In genomic region chr1:201267481-201268229, GRCh38 we compare ENCODE assay signal across 10 cellular contexts. TPM values are rescaled to one million over a fixed set of nuclear protein-coding genes. Genes with fewer than 3 reads are reported as not detected.
DNase-seq lines count a peak whose midpoint lies in the region; ATAC-seq, FAIRE-seq and TF ChIP-seq lines count a peak whose summit lies in the region.
"Had no signal": no experiment of that assay in that cellular context is flagged by ENCODE, and none has a peak within 500 bp of the region (broad histone marks: within the 10 kb centered on the region; RNA-seq: fewer than 3 reads in every experiment).

No MANE protein-coding gene starts in this region.

- no peak overlapping the region for H3K4me3 ChIP-seq in AG04449 (ENCODE audit: low read depth, low read length)
- H3K4me3 ChIP-seq in mammary epithelial cell (replicated peaks in 1 of 3; ENCODE audit: insufficient read depth in 1 of 3, low read depth in 2 of 3, low read length in 3 of 3), result no peak overlapping the region
- no peak overlapping the region for H3K4me3 ChIP-seq in HAP-1

- WGBS in mammary epithelial cell (ENCODE audit: low coverage, missing lambda C conversion rate), result 58% methylated on average over 14 of the region's 14 CpGs

- H3K9me3 ChIP-seq in mammary epithelial cell (replicated peaks; ENCODE audit: insufficient read depth, low read length), result no peaks in the 10 kb centered on the region
- no peaks in the 10 kb centered on the region for H3K9me3 ChIP-seq in HAP-1

- no peaks in the 10 kb centered on the region for H3K79me2 ChIP-seq in mammary epithelial cell (ENCODE audit: insufficient read depth, low read length)

- DNase-seq in AG04449 (ENCODE audit: low read depth, low spot score), result peak; percentile 46
- peak; percentile 42 for DNase-seq in HTR-8/SVneo (ENCODE audit: insufficient read length, low spot score)
- peak; percentile 93 for DNase-seq in mammary epithelial cell
- DNase-seq in kidney glomerular epithelial cell (lab: John Stamatoyannopoulos, UW), result peak; percentile 67
- DNase-seq in NCI-H2081 (lab: John Stamatoyannopoulos, UW), result no peak
- DNase-seq in HAP-1 (ENCODE audit: low spot score in 2 of 2), result no peak

- H3K27ac ChIP-seq in mammary epithelial cell (ENCODE audit: insufficient read depth, low read depth, low read length), result peak overlapping the region; percentile 94

- in situ Hi-C loops in mammary epithelial cell (cut with MboI; ENCODE audit: low sequenced_read_pairs in 2 of 2) (loop anchor here in 1 of 2 donors (10.0 kb wide), 1 partner anchor 97 kb away; no protein-coding TSS in a partner anchor), HAP-1 (cut with MboI; ENCODE audit: low sequenced_read_pairs) (no loop called here)

- peak; percentile 23 for FAIRE-seq in HTR-8/SVneo (lab: Jason Lieb, UNC)

- BruUV-seq in mammary epithelial cell (replicated peaks; lab: Mats Ljungman, UMichigan), result TSS peak; percentile 81

- H3K4me1 ChIP-seq in mammary epithelial cell (ENCODE audit: insufficient read depth, low read length) (peaks cover 42% of the 10 kb centered on the region), HAP-1 (no peaks in the 10 kb centered on the region)

- no peak overlapping the region for H2AFZ ChIP-seq in mammary epithelial cell (ENCODE audit: low read depth, low read length)

- intact Hi-C loops in mammary epithelial cell (cut with micrococcal nuclease), result loop anchor here (1.0 kb wide), 2 partner anchors 8 to 16 kb away; partner anchors contain the start of gene PKP1

- peak overlapping the region; percentile 79 for H3K9ac ChIP-seq in mammary epithelial cell (ENCODE audit: insufficient read depth, low read length)

- CTCF ChIA-PET in AG04449 (lab: Yijun Ruan, JAX) (interaction anchor here (0.7 to 8.2 kb wide), 6 partner anchors 14 to 142 kb away, joined by 3 to 82 read pairs (median 27); no protein-coding TSS in a partner anchor), mammary epithelial cell (lab: Charles Lee; ENCODE audit: low non-redundant PET) (interaction anchor here (0.7 kb wide), 1 partner anchor 1324 kb away, joined by 3 read pairs; no protein-coding TSS in a partner anchor)

- H3K27me3 ChIP-seq in mammary epithelial cell (ENCODE audit: insufficient read depth, low read length) (no peaks in the 10 kb centered on the region), HAP-1 (ENCODE audit: low read depth) (peaks cover 25% of the 10 kb centered on the region)

- POLR2A ChIA-PET in AG04449 (lab: Yijun Ruan, JAX), result no interaction called here

- no peak for ATAC-seq in GM18909 (IDR thresholded peaks at IDR 0.05; ENCODE audit: poor library complexity, unreplicated experiment)
- ATAC-seq in HG03565 (IDR thresholded peaks at IDR 0.05; ENCODE audit: unreplicated experiment), result no peak
- ATAC-seq: CD8-positive, alpha-beta T cell; stimulated activated effector memory CD8-positive, alpha-beta T cell treated with anti-CD3 and anti-CD28 coated beads, Interleukin-12 subunit alpha, Interleukin-12 subunit beta, amount 100 ng/mL, for 72 hours had no signal

- dilution Hi-C loops in mammary epithelial cell (cut with HindIII; ENCODE audit: low sequenced_read_pairs), result loop anchor here (5.0 kb wide), 1 partner anchor 35 kb away; no protein-coding TSS in a partner anchor

- H3K36me3 ChIP-seq in mammary epithelial cell (ENCODE audit: insufficient read depth, low read length), result no peaks in the 10 kb centered on the region
- no peaks in the 10 kb centered on the region for H3K36me3 ChIP-seq in HAP-1 (replicated peaks)

- peak overlapping the region; percentile 66 for H3K4me2 ChIP-seq in mammary epithelial cell (ENCODE audit: insufficient read depth, low read depth, low read length)

- TF ChIP-seq CTCF in AG04449 (IDR thresholded peaks at IDR 0.05; ENCODE audit: insufficient read depth, low read length, missing control alignments) (no peak), mammary epithelial cell (conservative IDR thresholded peaks at IDR 0.05 in 1 of 2, IDR thresholded peaks at IDR 0.05 in 1 of 2; ENCODE audit: extremely low read depth in 1 of 2, insufficient read depth in 1 of 2, low read depth in 1 of 2, low read length in 2 of 2) (peak in 1 of 2 donors; percentile 31)

- H4K20me1 ChIP-seq in mammary epithelial cell (ENCODE audit: insufficient read depth, low read length), result no peaks in the 10 kb centered on the region

RNA-seq across cellular contexts. Expression of gene PKP1, which starts 15.7 kb away (rescaled TPM):
- 100 to 1,000 TPM; 102 to 201 TPM for total RNA-seq in mammary epithelial cell
- 155 TPM for polyA plus RNA-seq in mammary epithelial cell
- 253 TPM for polyA minus RNA-seq in mammary epithelial cell
- total RNA-seq: CD8-positive, alpha-beta T cell had no signal

Comparison
In these comparisons a context has a peak if more than half of its experiments do, and no peak if none do; other contexts are left out.
1. DNase-seq: peak in AG04449 (single experiment), HTR-8/SVneo (single experiment), mammary epithelial cell (single experiment) and kidney glomerular epithelial cell (single experiment); none in NCI-H2081 (0 of 2) and HAP-1 (0 of 2).